ENCODE assay signal across 1 cellular context in genomic region chr2:9740382-9741040, GRCh38.
TF ChIP-seq lines count a peak whose summit lies in the region.

No MANE protein-coding gene starts in this region.

TF ChIP-seq in A549, 52 proteins besides CTCF, POLR2A, EP300 and RAD21 (continued from another document):
- no peak for TF ChIP-seq REST (IDR thresholded peaks at IDR 0.05)
- TF ChIP-seq, protein P1, sequence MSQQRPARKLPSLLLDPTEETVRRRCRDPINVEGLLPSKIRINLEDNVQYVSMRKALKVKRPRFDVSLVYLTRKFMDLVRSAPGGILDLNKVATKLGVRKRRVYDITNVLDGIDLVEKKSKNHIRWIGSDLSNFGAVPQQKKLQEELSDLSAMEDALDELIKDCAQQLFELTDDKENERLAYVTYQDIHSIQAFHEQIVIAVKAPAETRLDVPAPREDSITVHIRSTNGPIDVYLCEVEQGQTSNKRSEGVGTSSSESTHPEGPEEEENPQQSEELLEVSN (IDR thresholded peaks at IDR 0.05; ENCODE audit: borderline replicate concordance, low read depth): no peak
- TF ChIP-seq CHD2 (IDR thresholded peaks at IDR 0.05; ENCODE audit: low read length, partially characterized antibody): no peak
- TF ChIP-seq, protein P2, sequence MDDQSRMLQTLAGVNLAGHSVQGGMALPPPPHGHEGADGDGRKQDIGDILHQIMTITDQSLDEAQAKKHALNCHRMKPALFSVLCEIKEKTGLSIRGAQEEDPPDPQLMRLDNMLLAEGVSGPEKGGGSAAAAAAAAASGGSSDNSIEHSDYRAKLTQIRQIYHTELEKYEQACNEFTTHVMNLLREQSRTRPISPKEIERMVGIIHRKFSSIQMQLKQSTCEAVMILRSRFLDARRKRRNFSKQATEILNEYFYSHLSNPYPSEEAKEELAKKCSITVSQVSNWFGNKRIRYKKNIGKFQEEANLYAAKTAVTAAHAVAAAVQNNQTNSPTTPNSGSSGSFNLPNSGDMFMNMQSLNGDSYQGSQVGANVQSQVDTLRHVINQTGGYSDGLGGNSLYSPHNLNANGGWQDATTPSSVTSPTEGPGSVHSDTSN (IDR thresholded peaks at IDR 0.05): no peak
